Comparison of ENCODE assay signal across 8 cellular contexts in genomic region chr10:5944389-5945202, GRCh38. TPM values are rescaled to one million over a fixed set of nuclear protein-coding genes. Genes with fewer than 3 reads are reported as not detected.
DNase-seq lines count a peak whose midpoint lies in the region; ATAC-seq, FAIRE-seq and TF ChIP-seq lines count a peak whose summit lies in the region.

No MANE protein-coding gene starts in this region.

- H3K4me3 ChIP-seq in body of pancreas (no peak overlapping the region), subcutaneous abdominal adipose tissue (ENCODE audit: low read depth in 1 of 5, low read length in 5 of 5) (peak overlapping the region; percentile 50 to 69 (median 55))

- H3K27me3 ChIP-seq in body of pancreas = no peaks in the 10 kb centered on the region
- H3K27me3 ChIP-seq in subcutaneous abdominal adipose tissue (ENCODE audit: control insufficient read depth in 5 of 5, insufficient read depth in 4 of 5, low read length in 5 of 5) = peaks cover 0 to 6% (median 0%) of the 10 kb centered on the region in 5 donors

- peak overlapping the region in 4 of 5 donors; percentile 37 to 70 (median 46) for H3K9ac ChIP-seq in subcutaneous abdominal adipose tissue (ENCODE audit: low read length in 5 of 5)

- peak; percentile 95 for ATAC-seq in body of pancreas
- no peak for ATAC-seq in HG02938 (IDR thresholded peaks at IDR 0.05; ENCODE audit: unreplicated experiment)

- peak; percentile 87 for FAIRE-seq in islet of Langerhans (lab: Jason Lieb, UNC)

- DNase-seq in HPDE6-E6E7 (ENCODE audit: extremely low spot score) (peak; percentile 55), body of pancreas (peak; percentile 91 to 97 (median 96)), HuH-7.5 (ENCODE audit: low spot score) (no peak), GF-D8 (lab: John Stamatoyannopoulos, UW) (no peak)
- no peak for DNase-seq in stimulated activated CD4-positive, alpha-beta T cell treated with anti-CD3 and anti-CD28 coated beads, Interleukin-4, amount 100 ng/mL, for 4 hours

- intact Hi-C loops in body of pancreas (cut with DNase I) = no loop called here

- H3K27ac ChIP-seq in body of pancreas = peak overlapping the region; percentile 93 to 99 (median 94)
- H3K27ac ChIP-seq in subcutaneous abdominal adipose tissue (ENCODE audit: low read depth, low read length) = peak overlapping the region; percentile 86

- H3K4me1 ChIP-seq in body of pancreas (peaks cover 30% of the 10 kb centered on the region), subcutaneous abdominal adipose tissue (ENCODE audit: control insufficient read depth in 5 of 5, insufficient read depth in 5 of 5, low read length in 5 of 5) (peaks cover 20 to 72% (median 58%) of the 10 kb centered on the region in 5 donors)

- peak in 1 of 7 experiments; percentile 18 for TF ChIP-seq CTCF in body of pancreas (IDR thresholded peaks at IDR 0.05)

- H3K9me3 ChIP-seq in body of pancreas (no peaks in the 10 kb centered on the region), subcutaneous abdominal adipose tissue (ENCODE audit: control insufficient read depth in 5 of 5, low read length in 5 of 5) (no peaks in the 10 kb centered on the region)

- peak; percentile 32 to 79 (median 76) for TF ChIP-seq POLR2A in body of pancreas (IDR thresholded peaks at IDR 0.05)

- 18 to 21% methylated on average over 7 of the region's 7 CpGs for WGBS in body of pancreas, 2 donors

- H3K36me3 ChIP-seq in body of pancreas (replicated peaks in 1 of 2; ENCODE audit: insufficient read depth in 1 of 2, low read depth in 2 of 2) = no peaks in the 10 kb centered on the region
- H3K36me3 ChIP-seq in subcutaneous abdominal adipose tissue (ENCODE audit: control insufficient read depth in 5 of 5, insufficient read depth in 5 of 5, low read length in 5 of 5) = no peaks in the 10 kb centered on the region

RNA-seq across cellular contexts. Expression of gene IL15RA, which starts 32.7 kb away (rescaled TPM):
- 10 to 100 TPM; 14.3 to 15.5 TPM for total RNA-seq in body of pancreas

RNA-seq across cellular contexts. Expression of gene FBH1, which starts 54.6 kb away (rescaled TPM):
- total RNA-seq in body of pancreas = 10 to 100 TPM; 30.9 to 63.6 TPM

RNA-seq across cellular contexts. Expression of gene ANKRD16, which starts 54.9 kb away (rescaled TPM):
- 10 to 100 TPM in 1 of 2 donors, 1 to 10 TPM in 1; 9.9 to 13.0 TPM for total RNA-seq in body of pancreas

Comparison
In these comparisons a context has a peak if more than half of its experiments do, and no peak if none do; other contexts are left out.
1. DNase-seq: peak in HPDE6-E6E7 (single experiment) and body of pancreas (4 of 4); none in stimulated activated CD4-positive, alpha-beta T cell treated with anti-CD3 and anti-CD28 coated beads, Interleukin-4, amount 100 ng/mL, for 4 hours (0 of 2), HuH-7.5 (single experiment) and GF-D8 (single experiment).
2. H3K4me3 ChIP-seq: peak in subcutaneous abdominal adipose tissue (5 of 5); none in body of pancreas (0 of 2).